1 cellular context compared by ENCODE assay signal in the genomic region with DNA sequence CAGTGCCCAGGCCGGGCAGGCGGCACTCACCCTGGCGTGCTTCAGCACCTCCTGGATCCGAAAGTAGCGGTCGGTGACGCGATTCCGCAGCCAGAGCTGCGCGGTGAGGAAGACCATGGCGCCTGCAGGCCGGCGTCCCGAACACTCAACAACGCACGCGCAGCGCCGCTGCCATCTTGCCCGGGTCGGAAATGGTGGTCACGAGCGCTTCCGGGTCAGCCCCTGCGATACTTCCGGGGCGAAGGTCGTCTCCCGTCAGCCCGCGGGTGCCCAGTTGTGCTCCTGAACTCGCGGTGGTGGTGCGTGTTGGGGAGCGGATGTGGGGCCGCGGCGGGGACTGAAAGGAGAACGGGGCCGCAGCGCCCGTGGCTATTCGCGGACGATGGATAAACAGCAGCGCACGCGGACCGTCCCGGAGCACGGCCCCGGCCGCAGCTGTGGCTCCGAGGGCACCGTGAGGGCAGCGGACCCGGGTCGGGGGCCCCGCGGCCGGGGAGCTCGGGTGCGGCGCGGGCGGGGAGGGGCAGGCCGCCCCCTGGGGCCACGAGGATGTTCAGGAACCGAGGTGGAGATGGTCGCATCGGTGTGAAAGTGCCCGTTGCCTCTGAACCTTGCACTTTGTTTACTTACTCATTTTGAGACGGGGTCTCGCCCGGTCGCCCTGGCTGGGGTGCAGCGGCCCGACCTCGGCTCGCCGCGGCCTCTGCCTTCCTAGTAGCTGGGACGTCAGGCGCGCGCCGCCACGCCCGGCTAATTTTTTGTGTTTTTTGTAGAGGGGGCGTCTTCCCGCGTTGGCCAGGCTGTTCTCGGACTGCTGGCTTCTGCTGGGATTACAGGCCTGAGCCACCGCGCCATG.
TF ChIP-seq lines count a peak whose summit lies in the region.

A gene (minus strand): TSS at position 193 of the 856 bp plus-strand sequence. CDS start 76 bp downstream, at position 117.

TF ChIP-seq in K562, 482 proteins besides CTCF, POLR2A, EP300 and RAD21 (continued from another document):
- TF ChIP-seq, protein P1, sequence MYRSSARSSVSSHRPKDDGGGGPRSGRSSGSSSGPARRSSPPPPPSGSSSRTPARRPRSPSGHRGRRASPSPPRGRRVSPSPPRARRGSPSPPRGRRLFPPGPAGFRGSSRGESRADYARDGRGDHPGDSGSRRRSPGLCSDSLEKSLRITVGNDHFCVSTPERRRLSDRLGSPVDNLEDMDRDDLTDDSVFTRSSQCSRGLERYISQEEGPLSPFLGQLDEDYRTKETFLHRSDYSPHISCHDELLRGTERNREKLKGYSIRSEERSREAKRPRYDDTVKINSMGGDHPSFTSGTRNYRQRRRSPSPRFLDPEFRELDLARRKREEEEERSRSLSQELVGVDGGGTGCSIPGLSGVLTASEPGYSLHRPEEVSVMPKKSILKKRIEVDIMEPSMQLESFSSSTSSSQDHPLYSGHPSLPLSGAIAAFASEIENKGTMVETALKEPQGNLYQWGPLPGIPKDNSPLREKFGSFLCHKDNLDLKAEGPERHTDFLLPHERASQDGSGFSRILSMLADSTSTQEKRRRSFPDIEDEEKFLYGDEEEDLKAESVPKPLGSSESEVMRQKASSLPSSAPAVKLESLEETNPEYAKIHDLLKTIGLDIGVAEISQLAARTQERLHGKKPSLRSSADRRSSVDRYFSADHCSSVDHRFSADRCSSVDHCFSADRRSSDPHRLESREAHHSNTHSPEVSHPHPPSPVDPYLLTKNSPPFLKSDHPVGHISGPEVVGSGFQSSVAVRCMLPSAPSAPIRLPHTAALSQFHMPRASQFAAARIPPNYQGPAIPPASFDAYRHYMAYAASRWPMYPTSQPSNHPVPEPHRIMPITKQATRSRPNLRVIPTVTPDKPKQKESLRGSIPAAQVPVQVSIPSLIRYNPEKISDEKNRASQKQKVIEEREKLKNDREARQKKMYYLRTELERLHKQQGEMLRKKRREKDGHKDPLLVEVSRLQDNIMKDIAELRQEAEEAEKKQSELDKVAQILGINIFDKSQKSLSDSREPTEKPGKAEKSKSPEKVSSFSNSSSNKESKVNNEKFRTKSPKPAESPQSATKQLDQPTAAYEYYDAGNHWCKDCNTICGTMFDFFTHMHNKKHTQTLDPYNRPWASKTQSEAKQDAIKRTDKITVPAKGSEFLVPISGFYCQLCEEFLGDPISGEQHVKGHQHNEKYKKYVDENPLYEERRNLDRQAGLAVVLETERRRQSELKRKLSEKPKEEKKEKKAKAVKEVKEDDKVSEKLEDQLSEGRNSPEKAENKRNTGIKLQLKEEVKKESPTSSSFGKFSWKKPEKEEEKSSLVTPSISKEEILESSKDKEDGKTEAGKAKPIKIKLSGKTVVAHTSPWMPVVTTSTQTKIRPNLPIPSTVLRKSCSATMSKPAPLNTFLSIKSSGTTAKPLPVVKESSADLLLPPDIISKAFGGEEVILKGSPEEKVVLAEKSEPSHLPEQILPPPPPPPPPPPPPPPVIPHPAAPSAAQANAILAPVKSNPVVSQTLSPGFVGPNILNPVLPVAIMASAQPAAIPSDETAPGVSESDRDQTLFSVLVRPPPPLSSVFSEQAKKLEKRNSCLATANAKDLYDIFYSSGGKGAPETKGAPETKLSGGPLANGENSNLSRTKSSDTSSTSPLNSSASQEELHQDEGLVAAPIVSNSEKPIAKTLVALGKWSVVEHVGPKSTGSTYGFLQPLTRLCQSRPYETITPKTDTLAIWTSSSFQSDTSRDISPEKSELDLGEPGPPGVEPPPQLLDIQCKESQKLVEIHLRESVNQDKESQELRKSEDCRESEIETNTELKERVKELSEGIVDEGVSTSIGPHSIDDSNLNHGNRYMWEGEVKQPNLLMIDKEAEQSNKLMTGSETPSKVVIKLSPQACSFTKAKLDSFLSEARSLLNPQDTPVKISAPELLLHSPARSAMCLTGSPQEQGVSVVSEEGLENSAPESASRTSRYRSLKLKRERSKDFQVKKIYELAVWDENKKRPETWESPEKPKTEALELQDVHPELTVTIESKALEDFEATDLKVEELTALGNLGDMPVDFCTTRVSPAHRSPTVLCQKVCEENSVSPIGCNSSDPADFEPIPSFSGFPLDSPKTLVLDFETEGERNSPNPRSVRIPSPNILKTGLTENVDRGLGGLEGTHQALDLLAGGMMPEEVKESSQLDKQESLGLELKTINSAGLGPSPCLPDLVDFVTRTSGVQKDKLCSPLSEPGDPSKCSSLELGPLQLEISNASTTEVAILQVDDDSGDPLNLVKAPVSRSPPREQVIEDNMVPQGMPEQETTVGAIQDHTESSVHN (IDR thresholded peaks at IDR 0.05; ENCODE audit: borderline replicate concordance in 1 of 2, low read depth in 1 of 2), result no peak
- peak; percentile 54 for TF ChIP-seq NEUROD1 (IDR thresholded peaks at IDR 0.05; ENCODE audit: borderline replicate concordance, low read depth, low read length, partially characterized antibody)
- peak; percentile 17; the same call in 1 of the 2 replicates for TF ChIP-seq E2F3 (CRISPR knock-in tag; IDR thresholded peaks at IDR 0.05)
- no peak for TF ChIP-seq COPS2 (conservative IDR thresholded peaks at IDR 0.05)
- TF ChIP-seq SIN3A (IDR thresholded peaks at IDR 0.05; ENCODE audit: borderline replicate concordance in 2 of 2, control insufficient read depth in 1 of 2, low read depth in 2 of 2, low read length in 2 of 2), result peak; percentile 82 to 94; a peak in 3 of 4 replicates
- TF ChIP-seq, protein P2, sequence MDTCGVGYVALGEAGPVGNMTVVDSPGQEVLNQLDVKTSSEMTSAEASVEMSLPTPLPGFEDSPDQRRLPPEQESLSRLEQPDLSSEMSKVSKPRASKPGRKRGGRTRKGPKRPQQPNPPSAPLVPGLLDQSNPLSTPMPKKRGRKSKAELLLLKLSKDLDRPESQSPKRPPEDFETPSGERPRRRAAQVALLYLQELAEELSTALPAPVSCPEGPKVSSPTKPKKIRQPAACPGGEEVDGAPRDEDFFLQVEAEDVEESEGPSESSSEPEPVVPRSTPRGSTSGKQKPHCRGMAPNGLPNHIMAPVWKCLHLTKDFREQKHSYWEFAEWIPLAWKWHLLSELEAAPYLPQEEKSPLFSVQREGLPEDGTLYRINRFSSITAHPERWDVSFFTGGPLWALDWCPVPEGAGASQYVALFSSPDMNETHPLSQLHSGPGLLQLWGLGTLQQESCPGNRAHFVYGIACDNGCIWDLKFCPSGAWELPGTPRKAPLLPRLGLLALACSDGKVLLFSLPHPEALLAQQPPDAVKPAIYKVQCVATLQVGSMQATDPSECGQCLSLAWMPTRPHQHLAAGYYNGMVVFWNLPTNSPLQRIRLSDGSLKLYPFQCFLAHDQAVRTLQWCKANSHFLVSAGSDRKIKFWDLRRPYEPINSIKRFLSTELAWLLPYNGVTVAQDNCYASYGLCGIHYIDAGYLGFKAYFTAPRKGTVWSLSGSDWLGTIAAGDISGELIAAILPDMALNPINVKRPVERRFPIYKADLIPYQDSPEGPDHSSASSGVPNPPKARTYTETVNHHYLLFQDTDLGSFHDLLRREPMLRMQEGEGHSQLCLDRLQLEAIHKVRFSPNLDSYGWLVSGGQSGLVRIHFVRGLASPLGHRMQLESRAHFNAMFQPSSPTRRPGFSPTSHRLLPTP (IDR thresholded peaks at IDR 0.05; ENCODE audit: borderline replicate concordance, extremely low read depth, insufficient read length), result no peak
- peak; percentile 85 for TF ChIP-seq ZNF766 (CRISPR knock-in tag; conservative IDR thresholded peaks at IDR 0.05)
- peak in 1 of 2 experiments; percentile 33; a peak in 1 of 3 replicates for TF ChIP-seq CBX3 (IDR thresholded peaks at IDR 0.05; ENCODE audit: borderline replicate concordance in 1 of 2, low read length in 2 of 2)
- TF ChIP-seq CHD2 (IDR thresholded peaks at IDR 0.05; ENCODE audit: low read depth, low read length), result peak; percentile 75
- TF ChIP-seq, protein P3, sequence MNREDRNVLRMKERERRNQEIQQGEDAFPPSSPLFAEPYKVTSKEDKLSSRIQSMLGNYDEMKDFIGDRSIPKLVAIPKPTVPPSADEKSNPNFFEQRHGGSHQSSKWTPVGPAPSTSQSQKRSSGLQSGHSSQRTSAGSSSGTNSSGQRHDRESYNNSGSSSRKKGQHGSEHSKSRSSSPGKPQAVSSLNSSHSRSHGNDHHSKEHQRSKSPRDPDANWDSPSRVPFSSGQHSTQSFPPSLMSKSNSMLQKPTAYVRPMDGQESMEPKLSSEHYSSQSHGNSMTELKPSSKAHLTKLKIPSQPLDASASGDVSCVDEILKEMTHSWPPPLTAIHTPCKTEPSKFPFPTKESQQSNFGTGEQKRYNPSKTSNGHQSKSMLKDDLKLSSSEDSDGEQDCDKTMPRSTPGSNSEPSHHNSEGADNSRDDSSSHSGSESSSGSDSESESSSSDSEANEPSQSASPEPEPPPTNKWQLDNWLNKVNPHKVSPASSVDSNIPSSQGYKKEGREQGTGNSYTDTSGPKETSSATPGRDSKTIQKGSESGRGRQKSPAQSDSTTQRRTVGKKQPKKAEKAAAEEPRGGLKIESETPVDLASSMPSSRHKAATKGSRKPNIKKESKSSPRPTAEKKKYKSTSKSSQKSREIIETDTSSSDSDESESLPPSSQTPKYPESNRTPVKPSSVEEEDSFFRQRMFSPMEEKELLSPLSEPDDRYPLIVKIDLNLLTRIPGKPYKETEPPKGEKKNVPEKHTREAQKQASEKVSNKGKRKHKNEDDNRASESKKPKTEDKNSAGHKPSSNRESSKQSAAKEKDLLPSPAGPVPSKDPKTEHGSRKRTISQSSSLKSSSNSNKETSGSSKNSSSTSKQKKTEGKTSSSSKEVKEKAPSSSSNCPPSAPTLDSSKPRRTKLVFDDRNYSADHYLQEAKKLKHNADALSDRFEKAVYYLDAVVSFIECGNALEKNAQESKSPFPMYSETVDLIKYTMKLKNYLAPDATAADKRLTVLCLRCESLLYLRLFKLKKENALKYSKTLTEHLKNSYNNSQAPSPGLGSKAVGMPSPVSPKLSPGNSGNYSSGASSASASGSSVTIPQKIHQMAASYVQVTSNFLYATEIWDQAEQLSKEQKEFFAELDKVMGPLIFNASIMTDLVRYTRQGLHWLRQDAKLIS (CRISPR knock-in tag; IDR thresholded peaks at IDR 0.05), result peak; percentile 92
- TF ChIP-seq FUS (optimal IDR thresholded peaks at IDR 0.05; ENCODE audit: low read depth, low read length), result peak; percentile 81
- TF ChIP-seq TOE1 (IDR thresholded peaks at IDR 0.05; ENCODE audit: borderline replicate concordance), result peak; percentile 56; the same call in 1 of the 2 replicates
- TF ChIP-seq TOE1 (CRISPR knock-in tag; IDR thresholded peaks at IDR 0.05; ENCODE audit: borderline replicate concordance, low read depth), result no peak
- peak; percentile 82 for TF ChIP-seq ATF7 (IDR thresholded peaks at IDR 0.05)
- TF ChIP-seq, protein P4, sequence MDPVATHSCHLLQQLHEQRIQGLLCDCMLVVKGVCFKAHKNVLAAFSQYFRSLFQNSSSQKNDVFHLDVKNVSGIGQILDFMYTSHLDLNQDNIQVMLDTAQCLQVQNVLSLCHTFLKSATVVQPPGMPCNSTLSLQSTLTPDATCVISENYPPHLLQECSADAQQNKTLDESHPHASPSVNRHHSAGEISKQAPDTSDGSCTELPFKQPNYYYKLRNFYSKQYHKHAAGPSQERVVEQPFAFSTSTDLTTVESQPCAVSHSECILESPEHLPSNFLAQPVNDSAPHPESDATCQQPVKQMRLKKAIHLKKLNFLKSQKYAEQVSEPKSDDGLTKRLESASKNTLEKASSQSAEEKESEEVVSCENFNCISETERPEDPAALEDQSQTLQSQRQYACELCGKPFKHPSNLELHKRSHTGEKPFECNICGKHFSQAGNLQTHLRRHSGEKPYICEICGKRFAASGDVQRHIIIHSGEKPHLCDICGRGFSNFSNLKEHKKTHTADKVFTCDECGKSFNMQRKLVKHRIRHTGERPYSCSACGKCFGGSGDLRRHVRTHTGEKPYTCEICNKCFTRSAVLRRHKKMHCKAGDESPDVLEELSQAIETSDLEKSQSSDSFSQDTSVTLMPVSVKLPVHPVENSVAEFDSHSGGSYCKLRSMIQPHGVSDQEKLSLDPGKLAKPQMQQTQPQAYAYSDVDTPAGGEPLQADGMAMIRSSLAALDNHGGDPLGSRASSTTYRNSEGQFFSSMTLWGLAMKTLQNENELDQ (CRISPR knock-in tag; IDR thresholded peaks at IDR 0.05; ENCODE audit: borderline replicate concordance), result no peak
- TF ChIP-seq RHOXF2B (CRISPR knock-in tag; conservative IDR thresholded peaks at IDR 0.05), result no peak
- peak; percentile 97 for TF ChIP-seq MTA2 (IDR thresholded peaks at IDR 0.05; ENCODE audit: low read depth)
- peak; percentile 69 for TF ChIP-seq ETV5 (CRISPR knock-in tag; IDR thresholded peaks at IDR 0.05; ENCODE audit: low read depth)
- peak; percentile 79 for TF ChIP-seq ZBTB17 (CRISPR knock-in tag; IDR thresholded peaks at IDR 0.05)
- TF ChIP-seq, protein P5, sequence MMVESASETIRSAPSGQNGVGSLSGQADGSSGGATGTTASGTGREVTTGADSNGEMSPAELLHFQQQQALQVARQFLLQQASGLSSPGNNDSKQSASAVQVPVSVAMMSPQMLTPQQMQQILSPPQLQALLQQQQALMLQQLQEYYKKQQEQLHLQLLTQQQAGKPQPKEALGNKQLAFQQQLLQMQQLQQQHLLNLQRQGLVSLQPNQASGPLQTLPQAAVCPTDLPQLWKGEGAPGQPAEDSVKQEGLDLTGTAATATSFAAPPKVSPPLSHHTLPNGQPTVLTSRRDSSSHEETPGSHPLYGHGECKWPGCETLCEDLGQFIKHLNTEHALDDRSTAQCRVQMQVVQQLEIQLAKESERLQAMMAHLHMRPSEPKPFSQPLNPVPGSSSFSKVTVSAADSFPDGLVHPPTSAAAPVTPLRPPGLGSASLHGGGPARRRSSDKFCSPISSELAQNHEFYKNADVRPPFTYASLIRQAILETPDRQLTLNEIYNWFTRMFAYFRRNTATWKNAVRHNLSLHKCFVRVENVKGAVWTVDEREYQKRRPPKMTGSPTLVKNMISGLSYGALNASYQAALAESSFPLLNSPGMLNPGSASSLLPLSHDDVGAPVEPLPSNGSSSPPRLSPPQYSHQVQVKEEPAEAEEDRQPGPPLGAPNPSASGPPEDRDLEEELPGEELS (CRISPR knock-in tag; IDR thresholded peaks at IDR 0.05; ENCODE audit: borderline replicate concordance), result 0 out of 2 replicates have a peak, but pooled peaks have one; percentile 48
- no peak for TF ChIP-seq PHB (CRISPR knock-in tag; IDR thresholded peaks at IDR 0.05)
- peak; percentile 54; the same call in 1 of the 2 replicates for TF ChIP-seq ZNF239 (CRISPR knock-in tag; IDR thresholded peaks at IDR 0.05)
- peak; percentile 18 for TF ChIP-seq ZNF146 (CRISPR knock-in tag; IDR thresholded peaks at IDR 0.05; ENCODE audit: unreplicated experiment)
- TF ChIP-seq, protein P6, sequence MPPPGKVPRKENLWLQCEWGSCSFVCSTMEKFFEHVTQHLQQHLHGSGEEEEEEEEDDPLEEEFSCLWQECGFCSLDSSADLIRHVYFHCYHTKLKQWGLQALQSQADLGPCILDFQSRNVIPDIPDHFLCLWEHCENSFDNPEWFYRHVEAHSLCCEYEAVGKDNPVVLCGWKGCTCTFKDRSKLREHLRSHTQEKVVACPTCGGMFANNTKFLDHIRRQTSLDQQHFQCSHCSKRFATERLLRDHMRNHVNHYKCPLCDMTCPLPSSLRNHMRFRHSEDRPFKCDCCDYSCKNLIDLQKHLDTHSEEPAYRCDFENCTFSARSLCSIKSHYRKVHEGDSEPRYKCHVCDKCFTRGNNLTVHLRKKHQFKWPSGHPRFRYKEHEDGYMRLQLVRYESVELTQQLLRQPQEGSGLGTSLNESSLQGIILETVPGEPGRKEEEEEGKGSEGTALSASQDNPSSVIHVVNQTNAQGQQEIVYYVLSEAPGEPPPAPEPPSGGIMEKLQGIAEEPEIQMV (tag; conservative IDR thresholded peaks at IDR 0.05; ENCODE audit: low read depth), result no peak
